In genomic region chr16:10629592-10629963, GRCh38 we compare ENCODE assay signal across 26 cellular contexts. TPM values are rescaled to one million over a fixed set of nuclear protein-coding genes. Genes with fewer than 3 reads are reported as not detected.
DNase-seq lines count a peak whose midpoint lies in the region; ATAC-seq, FAIRE-seq and TF ChIP-seq lines count a peak whose summit lies in the region.
"Had no signal": no experiment of that assay in that cellular context is flagged by ENCODE, and none has a peak within 500 bp of the region (broad histone marks: within the 10 kb centered on the region; RNA-seq: fewer than 3 reads in every experiment).

No MANE protein-coding gene starts in this region.

- no peak overlapping the region for H3K4me2 ChIP-seq in K562 (ENCODE audit: insufficient read depth, low read length)

- no peaks in the 10 kb centered on the region for H4K20me1 ChIP-seq in K562 (replicated peaks; ENCODE audit: control insufficient read depth, insufficient read depth, low read length)

- intact Hi-C loops in K562 (cut with micrococcal nuclease), result loop anchor here (5.0 kb wide), 1 partner anchor 107 kb away; no protein-coding TSS in a partner anchor

- POLR2A ChIA-PET in K562 (lab: Yijun Ruan, JAX), result interaction anchor here (0.5 to 0.8 kb wide), 3 partner anchors 9 to 322 kb away, joined by 3 to 4 read pairs (median 3); no protein-coding TSS in a partner anchor

- peaks cover 3 to 27% of the 10 kb centered on the region in 2 experiments; a peak in 4 of 5 replicates for H3K27me3 ChIP-seq in K562 (ENCODE audit: control insufficient read depth in 2 of 2, insufficient read depth in 2 of 2, low read length in 2 of 2)
- H3K27me3 ChIP-seq: SJCRH30, transverse colon had no signal

- in situ Hi-C loops in K562 (cut with MboI), result no loop called here

- TF ChIP-seq RAD21 in Ishikawa (IDR thresholded peaks at IDR 0.05; ENCODE audit: low read depth) (peak; percentile 40), K562 (CRISPR knock-in tag; conservative IDR thresholded peaks at IDR 0.05 in 1 of 2, IDR thresholded peaks at IDR 0.05 in 1 of 2) (peak in 1 of 2 experiments; percentile 17; a peak in 2 of 4 replicates)

- peak; percentile 24 to 39 (median 27); a peak in 3 of 6 replicates for TF ChIP-seq CTCF in K562 (IDR thresholded peaks at IDR 0.05 in 2 of 3, conservative IDR thresholded peaks at IDR 0.05 in 1 of 3; ENCODE audit: insufficient read depth in 2 of 3, low read depth in 1 of 3, low read length in 3 of 3)

- TF ChIP-seq EP300 in Ishikawa (IDR thresholded peaks at IDR 0.05; ENCODE audit: borderline replicate concordance) (no peak), K562 (IDR thresholded peaks at IDR 0.05; ENCODE audit: low read length) (no peak)

- peak; percentile 90 for ATAC-seq in K562
- no peak for ATAC-seq in HG02938 (IDR thresholded peaks at IDR 0.05; ENCODE audit: unreplicated experiment)
- no peak for ATAC-seq in HG03565 (IDR thresholded peaks at IDR 0.05; ENCODE audit: unreplicated experiment)
- ATAC-seq: naive thymus-derived CD8-positive, alpha-beta T cell had no signal

- H3K4me3 ChIP-seq in K562, result no peak overlapping the region
- H3K4me3 ChIP-seq: SJCRH30, spleen, transverse colon had no signal

- no peaks in the 10 kb centered on the region for H3K79me2 ChIP-seq in K562 (ENCODE audit: control insufficient read depth, insufficient read depth, low read length)

- 7% methylated on average over 6 of the region's 6 CpGs for WGBS in K562 (ENCODE audit: insufficient coverage, low coverage, missing lambda C conversion rate)

- H2AFZ ChIP-seq in K562 (ENCODE audit: low read depth, low read length), result 0 out of 2 replicates have a peak overlapping the region, but pooled peaks have one; percentile 14

- no peak overlapping the region for H3K9ac ChIP-seq in K562 (ENCODE audit: insufficient read depth in 1 of 2, low read depth in 2 of 2, low read length in 2 of 2)

- TF ChIP-seq POLR2A in K562 (conservative IDR thresholded peaks at IDR 0.05), result no peak

- CTCF ChIA-PET in K562 (lab: Yijun Ruan, JAX; ENCODE audit: low intra/inter-chr PET ratio), result no interaction called here

- H3K36me3 ChIP-seq in K562 (ENCODE audit: control insufficient read depth, insufficient read depth, low read length), result no peaks in the 10 kb centered on the region
- H3K36me3 ChIP-seq: SJCRH30, spleen, transverse colon had no signal

- no peak for FAIRE-seq in K562 (lab: Jason Lieb, UNC)
- FAIRE-seq: GM19239 had no signal

- no peak overlapping the region for H3K27ac ChIP-seq in K562 (ENCODE audit: extremely low read depth, low read depth, low read length)
- H3K27ac ChIP-seq: SJCRH30, transverse colon had no signal

- peaks cover 6 to 9% of the 10 kb centered on the region in 2 experiments; a peak in 4 of 5 replicates for H3K4me1 ChIP-seq in K562 (replicated peaks in 1 of 2; ENCODE audit: control insufficient read depth in 2 of 2, insufficient read depth in 2 of 2, low read length in 2 of 2)
- H3K4me1 ChIP-seq: SJCRH30 had no signal

- BruUV-seq in K562 (replicated peaks; lab: Mats Ljungman, UMichigan), result no TSS peak

- DNase-seq in DMS53 (lab: John Stamatoyannopoulos, UW) (peak; percentile 10), DMS53 treated with DMSO at 0.1 percent for 48 hours (lab: John Stamatoyannopoulos, UW; ENCODE audit: unreplicated experiment) (no peak), K562 (ENCODE audit: extremely low read depth in 1 of 4, low spot score in 3 of 4) (peak in 2 of 4 experiments; percentile 18 to 30), islet precursor cell (peak; percentile 90)
- no peak for DNase-seq in stimulated activated CD4-positive, alpha-beta T cell treated with anti-CD3 and anti-CD28 coated beads, Interleukin-12 subunit alpha, Interleukin-12 subunit beta, amount 100 ng/mL, for 4 hours
- DNase-seq: 8988T; activated CD4-positive, alpha-beta memory T cell treated with anti-CD3 and anti-CD28 coated beads for 36 hours; activated effector memory CD4-positive, alpha-beta T cell treated with Interleukin-2 at 50 U/mL for 16 hours; activated naive CD8-positive, alpha-beta T cell treated with anti-CD3 and anti-CD28 coated beads, Interleukin-2, amount 10 ng/mL, durations not matched to agents 7 days and 5 days; cerebellar nuclear complex; DND-41; foreskin melanocyte; HFFc6; kidney glomerular epithelial cell; mesenchymal stem cell; naive thymus-derived CD8-positive, alpha-beta T cell; NCI-H1417; NCI-H69; SJCRH30; spleen; transverse colon had no signal

- no peaks in the 10 kb centered on the region for H3K9me3 ChIP-seq in K562 (replicated peaks; ENCODE audit: control insufficient read depth, insufficient read depth, low read depth, low read length)
- H3K9me3 ChIP-seq: SJCRH30, transverse colon had no signal

- no peaks in the 10 kb centered on the region for H3K9me1 ChIP-seq in K562 (ENCODE audit: control insufficient read depth, insufficient read depth, low read length)

TF ChIP-seq in Ishikawa, 13 proteins besides CTCF, POLR2A, EP300 and RAD21:
- TF ChIP-seq NFIC (IDR thresholded peaks at IDR 0.05), result no peak

TF ChIP-seq in K562, 482 proteins besides CTCF, POLR2A, EP300 and RAD21 (continues in another document):
- TF ChIP-seq BRF2 (IDR thresholded peaks at IDR 0.05; ENCODE audit: borderline replicate concordance, insufficient read depth, insufficient read length), result no peak
- no peak for TF ChIP-seq DDX20 (tag; IDR thresholded peaks at IDR 0.05; ENCODE audit: low read depth)
- no peak for TF ChIP-seq DPF2 (IDR thresholded peaks at IDR 0.05)
- TF ChIP-seq TFAP4 (CRISPR knock-in tag; IDR thresholded peaks at IDR 0.05; ENCODE audit: borderline replicate concordance), result 0 out of 2 replicates have a peak, but pooled peaks have one; percentile 34

RNA-seq across cellular contexts. Expression of gene EMP2, which starts 49.2 kb away (rescaled TPM):
- 5.2 and 10.4 TPM in 2 replicates for total RNA-seq in K562 (2011; cell fraction: chromatin; rRNA removed; ENCODE audit: low replicate concordance)
- total RNA-seq in K562 (2011; cell fraction: nucleolus; rRNA removed), result 3.8 and 5.5 TPM in 2 replicates
- 4.5 and 8.7 TPM in 2 replicates for total RNA-seq in K562 (2011; cell fraction: nucleoplasm; rRNA removed)
- total RNA-seq in K562 (2014; rRNA removed), result 0.73 and 0.98 TPM in 2 replicates
- 2.1 and 2.9 TPM in 2 replicates for total RNA-seq in K562 (2014; rRNA removed; fragmentation: Illumina TruSeq; extraction: Trizol)
- total RNA-seq in K562 (2015; rRNA removed; fragmentation: Illumina TruSeq; extraction: Trizol), result 0.76 and 1.4 TPM in 2 replicates
- total RNA-seq in K562 (2021), result 3.3 TPM in 2 replicates
- polyA plus RNA-seq in K562 (2011; rRNA removed), result 5.6 and 6.2 TPM in 2 replicates
- 6.1 and 8.6 TPM in 2 replicates for polyA plus RNA-seq in K562 (2011; cell fraction: cytosol; rRNA removed)
- 2.2 and 3.7 TPM in 2 replicates for polyA plus RNA-seq in K562 (2011; cell fraction: nucleus; rRNA removed)
- 4.0 and 5.3 TPM in 2 replicates for polyA plus RNA-seq in K562 (2012)
- 3.1 and 3.8 TPM in 2 replicates for polyA plus RNA-seq in K562 (2014; fragmentation: Illumina TruSeq; extraction: Trizol)
- polyA plus RNA-seq in K562 (2014; fragmentation: Nextera tagmentation; extraction: Ambion mirVana), result 1 to 10 TPM; 3.1 TPM
- polyA plus RNA-seq in K562 (2014; rRNA removed), result 0.78 and 0.89 TPM in 2 replicates
- polyA minus RNA-seq in K562 (2011; rRNA and poly(A)+ RNA removed), result 6.8 and 11.1 TPM in 2 replicates
- polyA minus RNA-seq in K562 (2011; cell fraction: cytosol; rRNA and poly(A)+ RNA removed), result 3.0 and 3.7 TPM in 2 replicates
- polyA minus RNA-seq in K562 (2011; cell fraction: nucleus; rRNA and poly(A)+ RNA removed), result 1.1 and 1.3 TPM in 2 replicates
- total RNA-seq: activated CD4-positive, alpha-beta memory T cell treated with anti-CD3 and anti-CD28 coated beads for 36 hours; activated naive CD8-positive, alpha-beta T cell treated with anti-CD3 and anti-CD28 coated beads, Interleukin-2, amount 10 ng/mL, durations not matched to agents 7 days and 5 days; naive thymus-derived CD8-positive, alpha-beta T cell; T-helper 2 cell treated with Interferon-gamma antibody and Interleukin-4, amounts not matched to agents 100 ng/mL and 5 ng/mL, for 36 hours had no signal
- polyA plus RNA-seq: naive thymus-derived CD8-positive, alpha-beta T cell had no signal

Comparison
In these comparisons a context has a peak if more than half of its experiments do, and no peak if none do; other contexts are left out.
1. DNase-seq: peak in DMS53 (single experiment) and islet precursor cell (single experiment); none in DMS53 treated with DMSO at 0.1 percent for 48 hours (single experiment) and stimulated activated CD4-positive, alpha-beta T cell treated with anti-CD3 and anti-CD28 coated beads, Interleukin-12 subunit alpha, Interleukin-12 subunit beta, amount 100 ng/mL, for 4 hours (single experiment).